ENCODE assay signal across 12 cellular contexts in the genomic region with DNA sequence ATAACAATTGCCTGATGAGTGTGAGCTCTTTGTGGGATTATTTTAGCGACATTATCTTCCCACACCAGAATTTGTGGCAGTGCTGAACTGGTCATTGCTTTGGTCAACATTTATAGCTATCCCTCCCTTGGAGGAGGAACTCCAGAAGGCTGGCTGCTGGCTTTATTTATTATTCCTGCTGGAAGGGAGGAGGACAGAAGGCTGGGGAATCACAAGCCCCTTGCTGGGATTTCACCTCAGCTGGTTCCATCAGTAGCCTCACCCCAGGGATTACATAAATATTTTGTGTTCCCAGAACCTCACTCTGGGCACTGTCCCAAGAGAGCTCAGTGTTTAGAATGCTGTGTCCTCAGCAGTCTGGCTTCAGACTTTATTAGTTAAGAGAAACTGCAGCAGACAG.
DNase-seq lines count a peak whose midpoint lies in the region; ATAC-seq and TF ChIP-seq lines count a peak whose summit lies in the region.
"Had no signal": no experiment of that assay in that cellular context is flagged by ENCODE, and none has a peak within 500 bp of the region (broad histone marks: within the 10 kb centered on the region; RNA-seq: fewer than 3 reads in every experiment).

No MANE protein-coding gene starts in this region.

- H3K27me3 Mint-ChIP-seq in nephron progenitor cell (ENCODE audit: low read depth, poor library complexity) = peaks cover 9% of the 10 kb centered on the region
- H3K27me3 Mint-ChIP-seq in CD8-positive, alpha-beta memory T cell = peaks cover 0 to 4% of the 10 kb centered on the region in 2 donors

- CTCF ChIA-PET in AG04450 (lab: Charles Lee) = interaction anchor here (0.8 to 1.5 kb wide), 3 partner anchors 62 to 279 kb away, joined by 3 to 4 read pairs (median 3); no protein-coding TSS in a partner anchor
- CTCF ChIA-PET in CD8-positive, alpha-beta memory T cell (lab: Charles Lee) = no interaction called here

- no peaks in the 10 kb centered on the region for H3K27me3 ChIP-seq in AG04450 (ENCODE audit: control insufficient read depth, insufficient read depth, low read length)
- no peaks in the 10 kb centered on the region for H3K27me3 ChIP-seq in MG63
- no peaks in the 10 kb centered on the region for H3K27me3 ChIP-seq in CD8-positive, alpha-beta memory T cell (ENCODE audit: insufficient read depth, low read length, poor library complexity, severe bottlenecking)
- H3K27me3 ChIP-seq: BE2C had no signal

- POLR2A ChIA-PET in AG04450 (lab: Yijun Ruan, JAX) = interaction anchor here (0.9 to 1.0 kb wide), 2 partner anchors 41 to 79 kb away, joined by 3 to 4 read pairs; no protein-coding TSS in a partner anchor
- POLR2A ChIA-PET in CD8-positive, alpha-beta memory T cell (lab: Charles Lee) = no interaction called here

- H3K4me3 ChIP-seq in AG04450 (ENCODE audit: low read depth, low read length) (no peak overlapping the region), MG63 (no peak overlapping the region), fibroblast of the aortic adventitia (ENCODE audit: low read depth, low read length) (no peak overlapping the region)
- H3K4me3 ChIP-seq in CD8-positive, alpha-beta memory T cell (ENCODE audit: low read length) = no peak overlapping the region

- TF ChIP-seq CTCF in AG04450 (IDR thresholded peaks at IDR 0.05; ENCODE audit: low read depth, low read length) = no peak
- TF ChIP-seq CTCF in fibroblast of the aortic adventitia (IDR thresholded peaks at IDR 0.05; ENCODE audit: insufficient read depth, low read length) = no peak
- TF ChIP-seq CTCF in nephron progenitor cell (IDR thresholded peaks at IDR 0.05) = no peak

- H3K9me3 Mint-ChIP-seq in nephron progenitor cell = peaks cover 34% of the 10 kb centered on the region
- H3K9me3 Mint-ChIP-seq in CD8-positive, alpha-beta memory T cell = no peaks in the 10 kb centered on the region
- H3K9me3 Mint-ChIP-seq: natural killer cell had no signal

- peak overlapping the region; percentile 45 for H3K27ac Mint-ChIP-seq in nephron progenitor cell
- no peak overlapping the region for H3K27ac Mint-ChIP-seq in CD8-positive, alpha-beta memory T cell
- H3K27ac Mint-ChIP-seq: natural killer cell had no signal

- no peaks in the 10 kb centered on the region for H3K4me1 ChIP-seq in CD8-positive, alpha-beta memory T cell (ENCODE audit: insufficient read depth, low read length)
- H3K4me1 ChIP-seq: BE2C had no signal

- ATAC-seq in GM21619 (IDR thresholded peaks at IDR 0.05; ENCODE audit: unreplicated experiment) (no peak), HG02610 (IDR thresholded peaks at IDR 0.05; ENCODE audit: unreplicated experiment) (no peak)
- ATAC-seq: natural killer cell had no signal

- no peak overlapping the region for H3K4me3 Mint-ChIP-seq in nephron progenitor cell
- no peak overlapping the region for H3K4me3 Mint-ChIP-seq in CD8-positive, alpha-beta memory T cell
- H3K4me3 Mint-ChIP-seq: natural killer cell had no signal

- H3K36me3 ChIP-seq in MG63 = no peaks in the 10 kb centered on the region
- H3K36me3 ChIP-seq in CD8-positive, alpha-beta memory T cell (ENCODE audit: insufficient read depth, low read length) = no peaks in the 10 kb centered on the region
- H3K36me3 ChIP-seq: BE2C had no signal

- H3K36me3 Mint-ChIP-seq in nephron progenitor cell (ENCODE audit: low read depth) = peaks cover 5% of the 10 kb centered on the region
- H3K36me3 Mint-ChIP-seq in CD8-positive, alpha-beta memory T cell = no peaks in the 10 kb centered on the region
- H3K36me3 Mint-ChIP-seq: natural killer cell had no signal

- peaks cover 22% of the 10 kb centered on the region for H3K4me1 Mint-ChIP-seq in nephron progenitor cell
- H3K4me1 Mint-ChIP-seq in CD8-positive, alpha-beta memory T cell = no peaks in the 10 kb centered on the region
- H3K4me1 Mint-ChIP-seq: natural killer cell had no signal

- DNase-seq in AG04450 (ENCODE audit: low read depth, low spot score) = peak; percentile 80
- peak; percentile 88 for DNase-seq in MG63
- peak; percentile 62 for DNase-seq in fibroblast of the aortic adventitia (ENCODE audit: low read depth)
- no peak for DNase-seq in nephron progenitor cell
- no peak for DNase-seq in CD8-positive, alpha-beta memory T cell
- no peak for DNase-seq in activated T-cell treated with anti-CD3 and anti-CD28 coated beads, Interleukin-2, amount 50 U/mL, for 1 hour
- DNase-seq: BE2C; natural killer cell; NCI-H1092 treated with DMSO at 0.1 percent for 48 hours; stimulated activated CD4-positive, alpha-beta T cell treated with anti-CD3 and anti-CD28 coated beads, Interleukin-4, amount 100 ng/mL, for 4 hours had no signal

- no peak overlapping the region for H3K27ac ChIP-seq in AG04450 (ENCODE audit: low read depth, low read length)
- no peak overlapping the region for H3K27ac ChIP-seq in CD8-positive, alpha-beta memory T cell (ENCODE audit: low read depth, low read length)

- peaks cover 7% of the 10 kb centered on the region; the same call in 1 of the 2 replicates for H3K9me3 ChIP-seq in AG04450 (ENCODE audit: control insufficient read depth, insufficient read depth, low read length)
- H3K9me3 ChIP-seq in MG63 = no peaks in the 10 kb centered on the region
- no peaks in the 10 kb centered on the region for H3K9me3 ChIP-seq in CD8-positive, alpha-beta memory T cell (ENCODE audit: low read length)
- H3K9me3 ChIP-seq: BE2C had no signal

Comparison
In these comparisons a context has a peak if more than half of its experiments do, and no peak if none do; other contexts are left out.
1. DNase-seq: peak in AG04450 (single experiment), MG63 (single experiment) and fibroblast of the aortic adventitia (single experiment); none in nephron progenitor cell (single experiment), CD8-positive, alpha-beta memory T cell (0 of 5) and activated T-cell treated with anti-CD3 and anti-CD28 coated beads, Interleukin-2, amount 50 U/mL, for 1 hour (single experiment).